ENCODE assay signal across 11 cellular contexts in genomic region chr15:65595960-65596359, GRCh38. TPM values are rescaled to one million over a fixed set of nuclear protein-coding genes. Genes with fewer than 3 reads are reported as not detected.
DNase-seq lines count a peak whose midpoint lies in the region; ATAC-seq and TF ChIP-seq lines count a peak whose summit lies in the region.
"Had no signal": no experiment of that assay in that cellular context is flagged by ENCODE, and none has a peak within 500 bp of the region (broad histone marks: within the 10 kb centered on the region; RNA-seq: fewer than 3 reads in every experiment).

No MANE protein-coding gene starts in this region.

- no peak overlapping the region for H3K4me3 Mint-ChIP-seq in WTC11
- H3K4me3 Mint-ChIP-seq: stimulated activated naive CD8-positive, alpha-beta T cell treated with anti-CD3 and anti-CD28 coated beads, Interleukin-15, amount 100 ng/mL, for 72 hours; T-helper 2 cell treated with Interferon-gamma antibody and Interleukin-4, amounts not matched to agents 5 μg/mL and 100 μg/mL, for 36 hours had no signal

- ATAC-seq in WTC11 (peak; percentile 48), GM19452 (IDR thresholded peaks at IDR 0.05; ENCODE audit: unreplicated experiment) (no peak), HG02938 (IDR thresholded peaks at IDR 0.05; ENCODE audit: unreplicated experiment) (no peak)
- ATAC-seq: stimulated activated naive CD8-positive, alpha-beta T cell treated with anti-CD3 and anti-CD28 coated beads, Interleukin-15, amount 100 ng/mL, for 72 hours had no signal

- CTCF ChIA-PET in WTC11 (lab: Charles Lee): interaction anchor here (0.6 to 2.5 kb wide), 18 partner anchors 8 to 556 kb away, joined by 3 to 16 read pairs (median 4); partner anchors contain the start of genes INTS14 and RAB11A
- CTCF ChIA-PET in HEK293T (lab: Yijun Ruan, JAX): interaction anchor here (1.0 kb wide), 2 partner anchors 57 to 387 kb away, joined by 3 read pairs; no protein-coding TSS in a partner anchor

- no peaks in the 10 kb centered on the region for H3K4me1 Mint-ChIP-seq in WTC11
- H3K4me1 Mint-ChIP-seq: stimulated activated naive CD8-positive, alpha-beta T cell treated with anti-CD3 and anti-CD28 coated beads, Interleukin-15, amount 100 ng/mL, for 72 hours had no signal

- POLR2A ChIA-PET in WTC11 (lab: Charles Lee) (no interaction called here), HEK293T (lab: Yijun Ruan, JAX) (interaction anchor here (4.1 kb wide), 1 partner anchor 15 kb away, joined by 19 read pairs; the partner anchor contains the start of gene INTS14)

- H3K9me3 Mint-ChIP-seq in WTC11: no peaks in the 10 kb centered on the region
- H3K9me3 Mint-ChIP-seq: stimulated activated naive CD8-positive, alpha-beta T cell treated with anti-CD3 and anti-CD28 coated beads, Interleukin-15, amount 100 ng/mL, for 72 hours; T-helper 2 cell treated with Interferon-gamma antibody and Interleukin-4, amounts not matched to agents 5 μg/mL and 100 μg/mL, for 36 hours had no signal

- H3K27ac ChIP-seq in C4-2B: no peak overlapping the region

- peaks cover 62% of the 10 kb centered on the region for H3K36me3 Mint-ChIP-seq in WTC11

- peak; percentile 48 for TF ChIP-seq CTCF in C4-2B (conservative IDR thresholded peaks at IDR 0.05)
- no peak for TF ChIP-seq CTCF in WTC11 (IDR thresholded peaks at IDR 0.05)

- no peaks in the 10 kb centered on the region for H3K27me3 Mint-ChIP-seq in WTC11 (ENCODE audit: low read depth)
- H3K27me3 Mint-ChIP-seq: stimulated activated naive CD8-positive, alpha-beta T cell treated with anti-CD3 and anti-CD28 coated beads, Interleukin-15, amount 100 ng/mL, for 72 hours had no signal

- peak; percentile 35 for DNase-seq in HT-29 (ENCODE audit: low spot score)
- peak; percentile 27 for DNase-seq in WTC11 (ENCODE audit: low spot score)
- DNase-seq in inferior parietal cortex (ENCODE audit: extremely low spot score): peak; percentile 66
- no peak for DNase-seq in kidney glomerular epithelial cell (lab: John Stamatoyannopoulos, UW)
- no peak for DNase-seq in HEK293T (ENCODE audit: extremely low spot score)
- DNase-seq: cortex of kidney; stimulated activated naive CD8-positive, alpha-beta T cell treated with anti-CD3 and anti-CD28 coated beads, Interleukin-15, amount 100 ng/mL, for 72 hours had no signal

- H3K27ac Mint-ChIP-seq in WTC11: no peak overlapping the region
- H3K27ac Mint-ChIP-seq: T-helper 2 cell treated with Interferon-gamma antibody and Interleukin-4, amounts not matched to agents 5 μg/mL and 100 μg/mL, for 36 hours had no signal

TF ChIP-seq in WTC11, 78 proteins besides CTCF, POLR2A, EP300 and RAD21:
- TF ChIP-seq NR3C1 (CRISPR knock-in tag; conservative IDR thresholded peaks at IDR 0.05; ENCODE audit: low read depth) (no peak), JAZF1 (CRISPR knock-in tag; IDR thresholded peaks at IDR 0.05) (no peak), MXD4 (CRISPR knock-in tag; IDR thresholded peaks at IDR 0.05; ENCODE audit: borderline replicate concordance) (no peak), KAT7 (CRISPR knock-in tag; IDR thresholded peaks at IDR 0.05; ENCODE audit: borderline replicate concordance) (no peak), ZNF425 (CRISPR knock-in tag; conservative IDR thresholded peaks at IDR 0.05) (no peak), OVOL2 (CRISPR knock-in tag; IDR thresholded peaks at IDR 0.05; ENCODE audit: borderline replicate concordance) (no peak), NFYB (CRISPR knock-in tag; conservative IDR thresholded peaks at IDR 0.05; ENCODE audit: low read depth) (no peak), USF2 (CRISPR knock-in tag; IDR thresholded peaks at IDR 0.05) (no peak), E2F4 (CRISPR knock-in tag; IDR thresholded peaks at IDR 0.05; ENCODE audit: borderline replicate concordance, low read depth) (no peak), NR1H2 (CRISPR knock-in tag; IDR thresholded peaks at IDR 0.05) (no peak), PRRX2 (CRISPR knock-in tag; IDR thresholded peaks at IDR 0.05) (no peak)
TF ChIP-seq in WTC11: peak in this region for 0.

TF ChIP-seq in HEK293T, 16 proteins besides CTCF, POLR2A, EP300 and RAD21:
- TF ChIP-seq CTBP1 (IDR thresholded peaks at IDR 0.05; ENCODE audit: borderline replicate concordance) (no peak), L3MBTL2 (conservative IDR thresholded peaks at IDR 0.05) (no peak), ZNF384 (IDR thresholded peaks at IDR 0.05) (no peak), FOXA1 (IDR thresholded peaks at IDR 0.05) (no peak), SP1 (IDR thresholded peaks at IDR 0.05) (no peak), BHLHE40 (IDR thresholded peaks at IDR 0.05; ENCODE audit: borderline replicate concordance) (no peak), NFRKB (IDR thresholded peaks at IDR 0.05) (no peak)

RNA-seq across cellular contexts. Expression of gene INTS14, which starts 15.0 kb away (rescaled TPM):
- 51.8 and 55.1 TPM in 2 replicates for total RNA-seq in HT-29 (2014; rRNA removed; shearing (Covaris generic))
- total RNA-seq in WTC11 (2021): 28.3 to 31.9 TPM (median 30.7 TPM) in 3 replicates

RNA-seq across cellular contexts. Expression of gene SLC24A1, which starts 25.8 kb away (rescaled TPM):
- total RNA-seq in HT-29 (2014; rRNA removed; shearing (Covaris generic)): 4.0 and 5.1 TPM in 2 replicates
- total RNA-seq in WTC11 (2021): 7.0 to 10.7 TPM (median 10.3 TPM) in 3 replicates

Comparison
In these comparisons a context has a peak if more than half of its experiments do, and no peak if none do; other contexts are left out.
1. DNase-seq: peak in HT-29 (single experiment), WTC11 (single experiment) and inferior parietal cortex (single experiment); none in kidney glomerular epithelial cell (single experiment) and HEK293T (single experiment).